Comparison of ENCODE assay signal across 12 cellular contexts in genomic region chr17:2237521-2237921, GRCh38.
DNase-seq lines count a peak whose midpoint lies in the region; ATAC-seq and TF ChIP-seq lines count a peak whose summit lies in the region.
"Had no signal": no experiment of that assay in that cellular context is flagged by ENCODE, and none has a peak within 500 bp of the region (broad histone marks: within the 10 kb centered on the region; RNA-seq: fewer than 3 reads in every experiment).

No MANE protein-coding gene starts in this region.

- H3K36me3 ChIP-seq in testis (ENCODE audit: low read depth, missing control alignments), result no peaks in the 10 kb centered on the region
- H3K36me3 ChIP-seq in CD4-positive, alpha-beta memory T cell (ENCODE audit: insufficient read depth, low read length), result peaks cover 20% of the 10 kb centered on the region

- POLR2A ChIA-PET in CD4-positive, alpha-beta memory T cell (lab: Charles Lee; ENCODE audit: partially characterized antibody), result interaction anchor here (0.7 kb wide), 1 partner anchor 148 kb away, joined by 3 read pairs; no protein-coding TSS in a partner anchor

- ATAC-seq in HG03520 (IDR thresholded peaks at IDR 0.05; ENCODE audit: unreplicated experiment), result no peak
- ATAC-seq: activated CD4-positive, CD25-positive, alpha-beta regulatory T cell treated with anti-CD3 and anti-CD28 coated beads, Interleukin-2, amount 50 U/mL, for 24 hours; activated naive CD4-positive, alpha-beta T cell treated with anti-CD3 and anti-CD28 coated beads, Interleukin-2, amount 50 U/mL, for 72 hours had no signal

- 39 to 53% methylated on average over 5 of the region's 5 CpGs for WGBS in testis, 2 donors

- DNase-seq in LHCN-M2 (ENCODE audit: low read depth), result peak; percentile 51
- DNase-seq in dermis blood vessel endothelial cell, result peak; percentile 51
- peak; percentile 54 to 75 for DNase-seq in lung microvascular endothelial cell (ENCODE audit: low read depth in 2 of 2)
- peak; percentile 58 for DNase-seq in testis
- DNase-seq in CD4-positive, alpha-beta memory T cell, result no peak
- no peak for DNase-seq in activated CD4-positive, alpha-beta T cell treated with anti-CD3 and anti-CD28 coated beads, Interleukin-2, amount 50 U/mL, for 1 hour
- no peak for DNase-seq in T-helper 2 cell treated with Interferon-gamma antibody and Interleukin-4, amounts not matched to agents 5 μg/mL and 100 μg/mL, for 36 hours (ENCODE audit: low spot score)
- DNase-seq: Calu3, NCI-H1694 had no signal

- no peaks in the 10 kb centered on the region for H3K27me3 ChIP-seq in testis
- H3K27me3 ChIP-seq in CD4-positive, alpha-beta memory T cell (ENCODE audit: insufficient read depth, low read length), result no peaks in the 10 kb centered on the region

- H3K27ac ChIP-seq in testis, result peak overlapping the region; percentile 10 to 75
- no peak overlapping the region for H3K27ac ChIP-seq in CD4-positive, alpha-beta memory T cell (ENCODE audit: low read depth, low read length)

- TF ChIP-seq POLR2A in testis (IDR thresholded peaks at IDR 0.05), result no peak

- no peak overlapping the region for H3K27ac Mint-ChIP-seq in CD4-positive, alpha-beta memory T cell
- no peak overlapping the region for H3K27ac Mint-ChIP-seq in T-helper 2 cell treated with Interferon-gamma antibody and Interleukin-4, amounts not matched to agents 5 μg/mL and 100 μg/mL, for 36 hours
- H3K27ac Mint-ChIP-seq: activated naive CD4-positive, alpha-beta T cell treated with anti-CD3 and anti-CD28 coated beads, Interleukin-2, amount 50 U/mL, for 72 hours had no signal

- H3K9me3 Mint-ChIP-seq in CD4-positive, alpha-beta memory T cell, result no peaks in the 10 kb centered on the region
- H3K9me3 Mint-ChIP-seq in T-helper 2 cell treated with Interferon-gamma antibody and Interleukin-4, amounts not matched to agents 5 μg/mL and 100 μg/mL, for 36 hours, result no peaks in the 10 kb centered on the region
- H3K9me3 Mint-ChIP-seq: activated naive CD4-positive, alpha-beta T cell treated with anti-CD3 and anti-CD28 coated beads, Interleukin-2, amount 50 U/mL, for 72 hours had no signal

- peaks cover 34% of the 10 kb centered on the region for H3K4me1 ChIP-seq in testis
- H3K4me1 ChIP-seq in CD4-positive, alpha-beta memory T cell (ENCODE audit: insufficient read depth, low read length), result no peaks in the 10 kb centered on the region

- intact Hi-C loops in testis (cut with DNase I; ENCODE audit: low total_unique reads), result loop anchor here (10.0 kb wide), 1 partner anchor 63 kb away; no protein-coding TSS in a partner anchor
- intact Hi-C loops in CD4-positive, alpha-beta memory T cell (cut with micrococcal nuclease), result no loop called here

- H3K36me3 Mint-ChIP-seq in CD4-positive, alpha-beta memory T cell, result peaks cover 37 to 58% of the 10 kb centered on the region in 2 donors
- peaks cover 49% of the 10 kb centered on the region for H3K36me3 Mint-ChIP-seq in T-helper 2 cell treated with Interferon-gamma antibody and Interleukin-4, amounts not matched to agents 5 μg/mL and 100 μg/mL, for 36 hours (ENCODE audit: low read depth)

- H3K9me3 ChIP-seq in testis, result no peaks in the 10 kb centered on the region
- H3K9me3 ChIP-seq in CD4-positive, alpha-beta memory T cell (ENCODE audit: control insufficient read depth in 1 of 2, low read length in 2 of 2), result no peaks in the 10 kb centered on the region

- no peak overlapping the region for H3K4me3 Mint-ChIP-seq in CD4-positive, alpha-beta memory T cell
- H3K4me3 Mint-ChIP-seq in T-helper 2 cell treated with Interferon-gamma antibody and Interleukin-4, amounts not matched to agents 5 μg/mL and 100 μg/mL, for 36 hours, result no peak overlapping the region

- CTCF ChIA-PET in CD4-positive, alpha-beta memory T cell (lab: Charles Lee; ENCODE audit: partially characterized antibody), result interaction anchor here (1.2 to 2.8 kb wide), 4 partner anchors 8 to 183 kb away, joined by 3 to 20 read pairs (median 8); partner anchors contain the start of gene HIC1

- TF ChIP-seq CTCF in testis (IDR thresholded peaks at IDR 0.05), result no peak

- H3K27me3 Mint-ChIP-seq in CD4-positive, alpha-beta memory T cell, result no peaks in the 10 kb centered on the region
- no peaks in the 10 kb centered on the region for H3K27me3 Mint-ChIP-seq in T-helper 2 cell treated with Interferon-gamma antibody and Interleukin-4, amounts not matched to agents 5 μg/mL and 100 μg/mL, for 36 hours (ENCODE audit: low read depth)

- H3K4me3 ChIP-seq in testis, result no peak overlapping the region
- no peak overlapping the region for H3K4me3 ChIP-seq in CD4-positive, alpha-beta memory T cell (ENCODE audit: low read length in 2 of 2)

- H3K4me1 Mint-ChIP-seq in CD4-positive, alpha-beta memory T cell, result peaks cover 10 to 16% (median 13%) of the 10 kb centered on the region in 4 donors
- H3K4me1 Mint-ChIP-seq in T-helper 2 cell treated with Interferon-gamma antibody and Interleukin-4, amounts not matched to agents 5 μg/mL and 100 μg/mL, for 36 hours (ENCODE audit: low read depth), result peaks cover 50% of the 10 kb centered on the region

Comparison
In these comparisons a context has a peak if more than half of its experiments do, and no peak if none do; other contexts are left out.
1. DNase-seq: peak in LHCN-M2 (single experiment), dermis blood vessel endothelial cell (single experiment), lung microvascular endothelial cell (2 of 2) and testis (single experiment); none in CD4-positive, alpha-beta memory T cell (0 of 5), activated CD4-positive, alpha-beta T cell treated with anti-CD3 and anti-CD28 coated beads, Interleukin-2, amount 50 U/mL, for 1 hour (single experiment) and T-helper 2 cell treated with Interferon-gamma antibody and Interleukin-4, amounts not matched to agents 5 μg/mL and 100 μg/mL, for 36 hours (single experiment).